In genomic region chr4:119046263-119046662, GRCh38 we compare ENCODE assay signal across 17 cellular contexts.
DNase-seq lines count a peak whose midpoint lies in the region; TF ChIP-seq lines count a peak whose summit lies in the region.
"Had no signal": no experiment of that assay in that cellular context is flagged by ENCODE, and none has a peak within 500 bp of the region (broad histone marks: within the 10 kb centered on the region; RNA-seq: fewer than 3 reads in every experiment).

No MANE protein-coding gene starts in this region.

- intact Hi-C loops in esophagus squamous epithelium (cut with DNase I): loop anchor here (10.0 kb wide), 1 partner anchor 169 kb away; the partner anchor contains the start of gene USP53
- intact Hi-C loops in thyroid gland (cut with DNase I): no loop called here
- intact Hi-C loops in posterior cingulate gyrus (cut with DNase I): loop anchor here (10.0 kb wide), 1 partner anchor 169 kb away; the partner anchor contains the start of gene USP53

- no peak overlapping the region for H3K27ac Mint-ChIP-seq in chondrocyte (ENCODE audit: unreplicated experiment)
- H3K27ac Mint-ChIP-seq in endothelial cell (ENCODE audit: unreplicated experiment): no peak overlapping the region
- H3K27ac Mint-ChIP-seq: activated CD4-positive, alpha-beta memory T cell treated with anti-CD3 and anti-CD28 coated beads, Interleukin-2, amount 10 ng/mL, durations not matched to agents 7 days and 5 days; activated naive CD8-positive, alpha-beta T cell treated with anti-CD3 and anti-CD28 coated beads, Interleukin-2, amount 10 ng/mL, durations not matched to agents 7 days and 5 days; B cell; memory B cell; nephron progenitor cell had no signal

- H3K27ac ChIP-seq in OCI-LY1 (ENCODE audit: low read depth, low read length, poor library complexity, severe bottlenecking): peak overlapping the region; percentile 55
- peak overlapping the region in 3 of 4 donors; percentile 8 to 42 (median 32) for H3K27ac ChIP-seq in esophagus squamous epithelium
- H3K27ac ChIP-seq in thyroid gland: no peak overlapping the region

- DNase-seq in esophagus squamous epithelium (lab: John Stamatoyannopoulos, UW): no peak
- DNase-seq in lung microvascular endothelial cell (ENCODE audit: low read depth in 2 of 2): peak; percentile 29
- peak; percentile 28 to 64 for DNase-seq in thyroid gland
- DNase-seq in NCI-H1694 treated with DMSO at 0.1 percent for 48 hours (lab: John Stamatoyannopoulos, UW): no peak
- DNase-seq in chondrocyte (ENCODE audit: low spot score): no peak
- no peak for DNase-seq in endothelial cell (ENCODE audit: low spot score)
- no peak for DNase-seq in posterior cingulate gyrus
- DNase-seq: activated CD4-positive, alpha-beta memory T cell treated with anti-CD3 and anti-CD28 coated beads, Interleukin-2, amount 10 ng/mL, durations not matched to agents 7 days and 5 days; activated naive CD8-positive, alpha-beta T cell treated with anti-CD3 and anti-CD28 coated beads, Interleukin-2, amount 10 ng/mL, durations not matched to agents 7 days and 5 days; NCI-H2029 treated with DMSO at 0.1 percent for 48 hours; NCI-H748 treated with DMSO at 0.1 percent for 48 hours; nephron progenitor cell had no signal

- no peaks in the 10 kb centered on the region for H3K36me3 ChIP-seq in OCI-LY1 (ENCODE audit: insufficient read depth, low read length)
- H3K36me3 ChIP-seq in esophagus squamous epithelium: no peaks in the 10 kb centered on the region
- H3K36me3 ChIP-seq in thyroid gland: no peaks in the 10 kb centered on the region
- H3K36me3 ChIP-seq: HAP-1 had no signal

- H3K27me3 Mint-ChIP-seq in chondrocyte (ENCODE audit: low read depth): no peaks in the 10 kb centered on the region
- H3K27me3 Mint-ChIP-seq in endothelial cell (ENCODE audit: unreplicated experiment): no peaks in the 10 kb centered on the region

- H3K79me2 ChIP-seq in OCI-LY1 (ENCODE audit: insufficient read depth, low read length): no peaks in the 10 kb centered on the region

- peaks cover 54% of the 10 kb centered on the region for H3K4me1 ChIP-seq in OCI-LY1 (ENCODE audit: insufficient read depth, low read length, severe bottlenecking)
- H3K4me1 ChIP-seq in esophagus squamous epithelium: peaks cover 3 to 47% (median 4%) of the 10 kb centered on the region in 3 donors
- peaks cover 0 to 10% of the 10 kb centered on the region in 2 donors for H3K4me1 ChIP-seq in thyroid gland

- no peak overlapping the region; the same call in 1 of the 2 replicates for H3K4me2 ChIP-seq in OCI-LY1 (ENCODE audit: low read length)

- H2AFZ ChIP-seq in OCI-LY1 (ENCODE audit: low read length): no peak overlapping the region

- no peak overlapping the region for H3K9ac ChIP-seq in OCI-LY1 (ENCODE audit: low read length)

- H3K9me3 ChIP-seq in OCI-LY1 (ENCODE audit: low read length): no peaks in the 10 kb centered on the region
- no peaks in the 10 kb centered on the region for H3K9me3 ChIP-seq in esophagus squamous epithelium
- H3K9me3 ChIP-seq in thyroid gland: no peaks in the 10 kb centered on the region
- H3K9me3 ChIP-seq: HAP-1 had no signal

- no peak for TF ChIP-seq POLR2A in esophagus squamous epithelium (IDR thresholded peaks at IDR 0.05)
- no peak for TF ChIP-seq POLR2A in thyroid gland (IDR thresholded peaks at IDR 0.05)

- H3K36me3 Mint-ChIP-seq in chondrocyte (ENCODE audit: low read depth) (no peaks in the 10 kb centered on the region), endothelial cell (ENCODE audit: low read depth, unreplicated experiment) (no peaks in the 10 kb centered on the region)
- H3K36me3 Mint-ChIP-seq: activated naive CD8-positive, alpha-beta T cell treated with anti-CD3 and anti-CD28 coated beads, Interleukin-2, amount 10 ng/mL, durations not matched to agents 7 days and 5 days; memory B cell had no signal

- 50 to 58% methylated on average over 4 of the region's 4 CpGs for WGBS in esophagus squamous epithelium, 2 donors
- 46 to 55% methylated on average over 4 of the region's 4 CpGs for WGBS in thyroid gland, 2 donors

- no peaks in the 10 kb centered on the region for H3K9me3 Mint-ChIP-seq in chondrocyte (ENCODE audit: low read depth)
- H3K9me3 Mint-ChIP-seq in endothelial cell (ENCODE audit: unreplicated experiment): no peaks in the 10 kb centered on the region
- H3K9me3 Mint-ChIP-seq: activated CD4-positive, alpha-beta memory T cell treated with anti-CD3 and anti-CD28 coated beads, Interleukin-2, amount 10 ng/mL, durations not matched to agents 7 days and 5 days; activated naive CD8-positive, alpha-beta T cell treated with anti-CD3 and anti-CD28 coated beads, Interleukin-2, amount 10 ng/mL, durations not matched to agents 7 days and 5 days; central memory CD8-positive, alpha-beta T cell; memory B cell had no signal

- no peaks in the 10 kb centered on the region for H3K27me3 ChIP-seq in OCI-LY1 (ENCODE audit: insufficient read depth, low read length)
- H3K27me3 ChIP-seq in esophagus squamous epithelium: no peaks in the 10 kb centered on the region
- no peaks in the 10 kb centered on the region for H3K27me3 ChIP-seq in thyroid gland

- no peaks in the 10 kb centered on the region for H3F3A ChIP-seq in OCI-LY1 (ENCODE audit: insufficient read depth, low read length)

- no peaks in the 10 kb centered on the region for H4K20me1 ChIP-seq in OCI-LY1 (ENCODE audit: insufficient read depth, low read length)

- H3K4me3 Mint-ChIP-seq in chondrocyte (ENCODE audit: unreplicated experiment) (no peak overlapping the region), endothelial cell (ENCODE audit: unreplicated experiment) (no peak overlapping the region)
- H3K4me3 Mint-ChIP-seq: activated CD4-positive, alpha-beta memory T cell treated with anti-CD3 and anti-CD28 coated beads, Interleukin-2, amount 10 ng/mL, durations not matched to agents 7 days and 5 days; activated naive CD8-positive, alpha-beta T cell treated with anti-CD3 and anti-CD28 coated beads, Interleukin-2, amount 10 ng/mL, durations not matched to agents 7 days and 5 days; B cell; central memory CD8-positive, alpha-beta T cell; memory B cell; nephron progenitor cell had no signal

- no peak overlapping the region for H3K4me3 ChIP-seq in OCI-LY1 (ENCODE audit: low read depth, low read length, poor library complexity, severe bottlenecking)
- H3K4me3 ChIP-seq in esophagus squamous epithelium: no peak overlapping the region
- H3K4me3 ChIP-seq in thyroid gland (replicated peaks in 1 of 3): no peak overlapping the region
- H3K4me3 ChIP-seq: HAP-1 had no signal

- H3K4me1 Mint-ChIP-seq in chondrocyte (ENCODE audit: low read depth) (peaks cover 37% of the 10 kb centered on the region), endothelial cell (ENCODE audit: unreplicated experiment) (no peaks in the 10 kb centered on the region)
- H3K4me1 Mint-ChIP-seq: activated naive CD8-positive, alpha-beta T cell treated with anti-CD3 and anti-CD28 coated beads, Interleukin-2, amount 10 ng/mL, durations not matched to agents 7 days and 5 days; central memory CD8-positive, alpha-beta T cell had no signal

- no peaks in the 10 kb centered on the region for H3K9me2 ChIP-seq in OCI-LY1 (ENCODE audit: low read depth, low read length)

- TF ChIP-seq CTCF in OCI-LY1 (IDR thresholded peaks at IDR 0.05; ENCODE audit: low read length) (no peak), esophagus squamous epithelium (IDR thresholded peaks at IDR 0.05) (no peak), thyroid gland (IDR thresholded peaks at IDR 0.05) (no peak), chondrocyte (IDR thresholded peaks at IDR 0.05) (no peak), endothelial cell (IDR thresholded peaks at IDR 0.05; ENCODE audit: unreplicated experiment) (no peak)

Comparison
In these comparisons a context has a peak if more than half of its experiments do, and no peak if none do; other contexts are left out.
1. H3K27ac ChIP-seq: peak in OCI-LY1 (single experiment) and esophagus squamous epithelium (3 of 4); none in thyroid gland (0 of 3).
2. DNase-seq: peak in lung microvascular endothelial cell (2 of 2) and thyroid gland (2 of 2); none in esophagus squamous epithelium (single experiment), NCI-H1694 treated with DMSO at 0.1 percent for 48 hours (single experiment), chondrocyte (single experiment), endothelial cell (single experiment) and posterior cingulate gyrus (0 of 10).